In genomic region chr6:110626442-110626841, GRCh38 we compare ENCODE assay signal across 1 cellular context.
A peak's percentile ranks its signal among the peaks of the same experiment; 100 is the strongest.
TF ChIP-seq lines count a peak whose summit lies in the region.

No MANE protein-coding gene starts in this region.

TF ChIP-seq in HepG2, 621 proteins besides CTCF, POLR2A, EP300 and RAD21:
- TF ChIP-seq ARID5B (CRISPR knock-in tag; IDR thresholded peaks at IDR 0.05) (peak; percentile 45; the same call in 1 of the 2 replicates), ZNF749 (CRISPR knock-in tag; IDR thresholded peaks at IDR 0.05; ENCODE audit: borderline replicate concordance) (no peak), SMAD1 (CRISPR knock-in tag; IDR thresholded peaks at IDR 0.05; ENCODE audit: borderline replicate concordance, low read depth) (no peak)
TF ChIP-seq in HepG2: peak in this region for 1.
